8 cellular contexts compared by ENCODE assay signal in genomic region chr13:46051958-46052313, GRCh38. TPM values are rescaled to one million over a fixed set of nuclear protein-coding genes. Genes with fewer than 3 reads are reported as not detected.
DNase-seq lines count a peak whose midpoint lies in the region; ATAC-seq lines count a peak whose summit lies in the region.

No MANE protein-coding gene starts in this region.

- peak overlapping the region; percentile 76 for H3K27ac ChIP-seq in cingulate gyrus (ENCODE audit: low read depth, low read length)

- H3K36me3 ChIP-seq in mucosa of stomach (ENCODE audit: control insufficient read depth, insufficient read depth, low read length): no peaks in the 10 kb centered on the region

- H3K4me3 ChIP-seq in mucosa of stomach (ENCODE audit: low read length): peak overlapping the region; percentile 53

- peaks cover 0 to 3% (median 0%) of the 10 kb centered on the region in 3 donors for H3K9me3 Mint-ChIP-seq in IgD-negative memory B cell

- H3K9ac ChIP-seq in mucosa of stomach (ENCODE audit: low read length): peak overlapping the region; percentile 92

- ATAC-seq in GM18517 (IDR thresholded peaks at IDR 0.05; ENCODE audit: unreplicated experiment) (peak; percentile 7), GM18858 (IDR thresholded peaks at IDR 0.05; ENCODE audit: unreplicated experiment) (no peak)

- peaks cover 17 to 31% (median 23%) of the 10 kb centered on the region in 3 donors for H3K4me1 Mint-ChIP-seq in IgD-negative memory B cell

- H3K9me3 ChIP-seq in mucosa of stomach (ENCODE audit: control insufficient read depth, low read length): no peaks in the 10 kb centered on the region

- H3K4me3 Mint-ChIP-seq in IgD-negative memory B cell: peak overlapping the region; percentile 82 to 96 (median 94)

- peaks cover 4% of the 10 kb centered on the region for H3K27me3 Mint-ChIP-seq in IgD-negative memory B cell

- no peaks in the 10 kb centered on the region for H3K27me3 ChIP-seq in mucosa of stomach (ENCODE audit: control insufficient read depth, insufficient read depth, low read length)

- peak overlapping the region; percentile 43 to 97 (median 94) for H3K27ac Mint-ChIP-seq in IgD-negative memory B cell

- DNase-seq in GF-D8 (lab: John Stamatoyannopoulos, UW): no peak
- DNase-seq in OCI-M2 (lab: John Stamatoyannopoulos, UW; ENCODE audit: unreplicated experiment): no peak
- no peak for DNase-seq in NCI-H446 (lab: John Stamatoyannopoulos, UW)

- peaks cover 7% of the 10 kb centered on the region for H3K36me3 Mint-ChIP-seq in IgD-negative memory B cell

- peaks cover 3% of the 10 kb centered on the region for H3K4me1 ChIP-seq in mucosa of stomach (ENCODE audit: control insufficient read depth, insufficient read depth, low read length)

RNA-seq across cellular contexts. Expression of gene ZC3H13, which starts 0.6 kb away (rescaled TPM):
- 59.8 TPM for polyA plus RNA-seq in IgD-negative memory B cell

RNA-seq across cellular contexts. Expression of gene CPB2, which starts 52.9 kb away (rescaled TPM):
- 0.14 TPM for polyA plus RNA-seq in IgD-negative memory B cell
